17 cellular contexts compared by ENCODE assay signal in the genomic region with DNA sequence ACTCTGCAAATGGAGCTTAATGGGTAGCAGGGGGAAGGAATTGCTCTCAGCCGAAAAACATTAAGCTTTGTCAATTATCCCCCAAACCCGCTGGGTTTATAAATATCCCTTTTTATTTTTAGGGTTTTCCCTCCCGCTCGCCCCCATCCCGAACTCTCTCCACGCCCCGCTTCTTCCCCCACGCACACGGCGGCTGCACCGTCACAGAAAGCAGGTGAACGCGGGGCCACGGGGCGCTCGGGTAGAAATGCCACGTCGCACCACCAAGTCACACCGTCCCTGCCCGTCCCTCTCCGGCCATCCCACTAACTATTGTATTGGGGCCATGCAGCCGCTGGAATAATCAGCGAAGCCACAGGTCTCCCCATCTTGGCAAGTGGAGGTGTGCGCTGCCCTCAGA. TPM values are rescaled to one million over a fixed set of nuclear protein-coding genes. Genes with fewer than 3 reads are reported as not detected.
DNase-seq lines count a peak whose midpoint lies in the region; ATAC-seq and TF ChIP-seq lines count a peak whose summit lies in the region.
"Had no signal": no experiment of that assay in that cellular context is flagged by ENCODE, and none has a peak within 500 bp of the region (broad histone marks: within the 10 kb centered on the region; RNA-seq: fewer than 3 reads in every experiment).

No MANE protein-coding gene starts in this region.

- no peaks in the 10 kb centered on the region for H3K9me2 ChIP-seq in neural cell (ENCODE audit: insufficient read depth, low read length)

- H3K9ac ChIP-seq in neural cell (ENCODE audit: low read length): peak overlapping the region; percentile 99

- H3K4me2 ChIP-seq in neural cell (ENCODE audit: low read length): no peak overlapping the region

- H3K9me3 ChIP-seq in neural cell (ENCODE audit: low read length): no peaks in the 10 kb centered on the region

- no peak overlapping the region for H2AFZ ChIP-seq in neural cell (ENCODE audit: low read depth, low read length)

- in situ Hi-C loops in G401 (cut with HindIII; ENCODE audit: low sequenced_read_pairs): no loop called here

- peaks cover 52% of the 10 kb centered on the region for H3K4me1 Mint-ChIP-seq in brain
- H3K4me1 Mint-ChIP-seq in stimulated activated naive B cell treated with anti-CD40 and anti-IgM and Interleukin-4, amounts not matched to agents 10 μg/mL and 1 μg/mL and 100 μg/mL, for 72 hours: peaks cover 34 to 38% of the 10 kb centered on the region in 2 donors

- H3K27me3 Mint-ChIP-seq in brain: peaks cover 4% of the 10 kb centered on the region
- H3K27me3 Mint-ChIP-seq in stimulated activated naive B cell treated with anti-CD40 and anti-IgM and Interleukin-4, amounts not matched to agents 10 μg/mL and 1 μg/mL and 100 μg/mL, for 72 hours: peaks cover 72 to 75% of the 10 kb centered on the region in 2 donors

- no peaks in the 10 kb centered on the region for H3K27me3 ChIP-seq in neural cell (ENCODE audit: insufficient read depth, low read depth, low read length)

- DNase-seq in G401 (ENCODE audit: low spot score) (peak; percentile 40), NCI-H1436 (lab: John Stamatoyannopoulos, UW) (no peak), NCI-H1436 treated with DMSO at 0.1 percent for 48 hours (lab: John Stamatoyannopoulos, UW) (no peak)
- no peak for DNase-seq in stimulated activated naive B cell treated with anti-CD40 and anti-IgM and Interleukin-4, amounts not matched to agents 10 μg/mL and 1 μg/mL and 100 μg/mL, for 72 hours
- no peak for DNase-seq in stimulated activated CD4-positive, alpha-beta T cell treated with anti-CD3 and anti-CD28 coated beads, Interleukin-4, amount 100 ng/mL, for 24 hours
- DNase-seq: DMS79, HCEC 1CT, KBM-7, NCI-H1105 treated with DMSO at 0.1 percent for 48 hours, NCI-H187, NCI-H510A treated with DMSO at 0.1 percent for 48 hours, NCI-H774, OCI-M1, Right ventricle myocardium superior had no signal

- no peaks in the 10 kb centered on the region for H3K36me3 ChIP-seq in neural cell (ENCODE audit: insufficient read depth, low read length)

- peak overlapping the region; percentile 98 for H3K4me3 ChIP-seq in neural cell (ENCODE audit: low read length)

- H3K4me3 Mint-ChIP-seq in brain: peak overlapping the region; percentile 91 to 95 (median 93)
- no peak overlapping the region for H3K4me3 Mint-ChIP-seq in stimulated activated naive B cell treated with anti-CD40 and anti-IgM and Interleukin-4, amounts not matched to agents 10 μg/mL and 1 μg/mL and 100 μg/mL, for 72 hours

- TF ChIP-seq CTCF in brain (conservative IDR thresholded peaks at IDR 0.05) (no peak), neural cell (IDR thresholded peaks at IDR 0.05; ENCODE audit: poor library complexity, severe bottlenecking) (no peak)

- peaks cover 76% of the 10 kb centered on the region for H3K79me2 ChIP-seq in neural cell (replicated peaks; ENCODE audit: insufficient read depth, low read length)

- ATAC-seq in stimulated activated naive B cell treated with anti-CD40 and anti-IgM and Interleukin-4, amounts not matched to agents 10 μg/mL and 1 μg/mL and 100 μg/mL, for 72 hours (replicated peaks): no peak

- peak overlapping the region; percentile 67 to 98 (median 96) for H3K27ac Mint-ChIP-seq in brain
- peak overlapping the region; percentile 74 for H3K27ac Mint-ChIP-seq in stimulated activated naive B cell treated with anti-CD40 and anti-IgM and Interleukin-4, amounts not matched to agents 10 μg/mL and 1 μg/mL and 100 μg/mL, for 72 hours

- TF ChIP-seq RAD21 in neural cell (conservative IDR thresholded peaks at IDR 0.05): no peak

- no peak for TF ChIP-seq EP300 in neural cell (conservative IDR thresholded peaks at IDR 0.05; ENCODE audit: poor library complexity, severe bottlenecking)

- H3K36me3 Mint-ChIP-seq in brain: peaks cover 26% of the 10 kb centered on the region
- H3K36me3 Mint-ChIP-seq in stimulated activated naive B cell treated with anti-CD40 and anti-IgM and Interleukin-4, amounts not matched to agents 10 μg/mL and 1 μg/mL and 100 μg/mL, for 72 hours: peaks cover 2 to 7% of the 10 kb centered on the region in 2 donors

- no peaks in the 10 kb centered on the region for H3K9me3 Mint-ChIP-seq in brain
- no peaks in the 10 kb centered on the region for H3K9me3 Mint-ChIP-seq in stimulated activated naive B cell treated with anti-CD40 and anti-IgM and Interleukin-4, amounts not matched to agents 10 μg/mL and 1 μg/mL and 100 μg/mL, for 72 hours

- no peaks in the 10 kb centered on the region for H3F3A ChIP-seq in neural cell (ENCODE audit: insufficient read depth, low read length, poor library complexity, severe bottlenecking)

- H3K27ac ChIP-seq in neural cell (ENCODE audit: low read length): peak overlapping the region; percentile 97
- H3K27ac ChIP-seq: C4-2B had no signal

- H4K20me1 ChIP-seq in neural cell (ENCODE audit: insufficient read depth): peaks cover 35% of the 10 kb centered on the region

TF ChIP-seq in neural cell, 6 proteins besides CTCF, POLR2A, EP300 and RAD21:
- no peak for TF ChIP-seq MXI1 (conservative IDR thresholded peaks at IDR 0.05; ENCODE audit: poor library complexity, severe bottlenecking)

RNA-seq across cellular contexts. Expression of a gene that starts 3.5 kb away (rescaled TPM):
- total RNA-seq in G401 (2014; rRNA removed; shearing (Covaris generic)): 137 and 168 TPM in 2 replicates
- 52.5 TPM for polyA plus RNA-seq in brain (ENCODE audit: insufficient read depth, low read depth, low replicate concordance)
- 121 and 144 TPM in 2 replicates for polyA plus RNA-seq in neural cell
- polyA minus RNA-seq in neural cell: 387 and 398 TPM in 2 replicates

Comparison
In these comparisons a context has a peak if more than half of its experiments do, and no peak if none do; other contexts are left out.
1. H3K4me3 Mint-ChIP-seq: peak in brain (5 of 5); none in stimulated activated naive B cell treated with anti-CD40 and anti-IgM and Interleukin-4, amounts not matched to agents 10 μg/mL and 1 μg/mL and 100 μg/mL, for 72 hours (0 of 2).